In the genomic region with DNA sequence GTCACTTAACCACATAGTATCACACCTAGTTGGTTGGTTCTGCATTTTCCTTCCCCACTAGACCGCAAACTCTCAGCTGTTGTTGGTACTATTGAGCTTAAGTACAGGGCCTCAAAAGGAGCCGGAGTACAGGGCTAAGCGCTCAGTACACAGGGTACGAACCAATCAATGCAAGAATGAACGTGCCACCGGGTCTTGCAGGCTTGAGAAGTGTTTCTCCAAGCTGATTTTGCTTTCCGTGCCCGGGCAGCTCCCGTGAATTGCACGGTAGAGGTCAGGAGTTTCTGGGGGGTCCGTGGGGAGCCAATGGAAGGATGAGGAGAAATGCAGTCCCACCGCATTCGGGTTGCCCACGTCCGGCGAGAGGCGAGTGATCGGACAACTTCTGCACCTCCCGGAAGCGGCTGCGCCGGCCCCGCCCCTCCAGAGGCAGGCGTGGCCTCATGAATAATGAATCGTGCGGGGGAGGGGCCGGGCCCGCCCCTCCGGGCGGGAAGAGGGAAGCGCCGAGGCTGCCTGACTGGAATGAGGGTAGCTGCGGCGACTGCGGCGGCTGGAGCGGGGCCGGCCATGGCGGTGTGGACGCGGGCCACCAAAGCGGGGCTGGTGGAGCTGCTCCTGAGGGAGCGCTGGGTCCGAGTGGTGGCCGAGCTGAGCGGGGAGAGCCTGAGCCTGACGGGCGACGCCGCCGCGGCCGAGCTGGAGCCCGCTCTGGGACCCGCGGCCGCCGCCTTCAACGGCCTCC, we compare ENCODE assay signal across 8 cellular contexts.
DNase-seq lines count a peak whose midpoint lies in the region; ATAC-seq and TF ChIP-seq lines count a peak whose summit lies in the region.

SNTB2 (plus strand) TSS at position 523 of the 745 bp plus-strand sequence; CDS start at position 526, 3 bp downstream.

- DNase-seq in AG09309 (ENCODE audit: low read depth) = no peak
- DNase-seq in NCI-H446 (lab: John Stamatoyannopoulos, UW) = peak; percentile 53 to 82
- DNase-seq in activated CD4-positive, alpha-beta T cell treated with anti-CD3 and anti-CD28 coated beads for 24 hours (ENCODE audit: low read depth in 2 of 2) = peak; percentile 70 to 76
- DNase-seq in choroid plexus epithelial cell (ENCODE audit: low read depth) = peak; percentile 85
- DNase-seq in kidney glomerular epithelial cell (lab: John Stamatoyannopoulos, UW) = peak; percentile 56
- peak; percentile 44 to 76 for DNase-seq in stimulated activated CD4-positive, alpha-beta T cell treated with anti-CD3 and anti-CD28 coated beads, Interleukin-1b, Interleukin-23, amount 100 ng/mL, for 1 hour (ENCODE audit: low read depth in 2 of 2)

- TF ChIP-seq CTCF in AG09309 (IDR thresholded peaks at IDR 0.05; ENCODE audit: control insufficient read depth, insufficient read depth, low read depth, low read length, missing control alignments) = no peak
- no peak for TF ChIP-seq CTCF in choroid plexus epithelial cell (conservative IDR thresholded peaks at IDR 0.05; ENCODE audit: low read depth, low read length)

- H3K4me3 ChIP-seq in AG09309 (ENCODE audit: control insufficient read depth, low read depth, low read length) (peak within 1 kb of the TSS; percentile 68), choroid plexus epithelial cell (ENCODE audit: low read depth, low read length) (peak within 1 kb of the TSS; percentile 86)

- ATAC-seq in GM18907 (IDR thresholded peaks at IDR 0.05; ENCODE audit: unreplicated experiment) = peak; percentile 79
- ATAC-seq in HG03139 (IDR thresholded peaks at IDR 0.05; ENCODE audit: unreplicated experiment) = peak; percentile 66
